ENCODE assay signal across 22 cellular contexts in the genomic region with DNA sequence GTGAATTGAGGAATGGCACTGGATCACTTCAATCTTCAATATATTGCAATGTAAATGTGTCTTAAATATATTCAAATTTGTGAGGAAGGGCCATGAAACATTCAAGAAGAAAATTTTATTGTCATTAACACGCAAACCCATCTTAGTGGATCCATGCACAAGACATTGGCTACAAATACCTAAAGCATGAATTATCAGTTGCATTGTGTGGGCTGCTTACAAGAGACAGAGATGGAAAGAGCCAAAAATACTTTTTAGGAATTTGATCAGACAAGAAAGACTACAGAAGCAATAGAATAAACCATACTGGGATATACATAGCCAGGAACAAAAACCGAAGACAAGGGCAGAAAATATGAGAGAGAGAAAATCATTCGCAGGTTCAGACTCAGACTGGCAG.
"Had no signal": no experiment of that assay in that cellular context is flagged by ENCODE, and none has a peak within 500 bp of the region (broad histone marks: within the 10 kb centered on the region; RNA-seq: fewer than 3 reads in every experiment).

No MANE protein-coding gene starts in this region.

- H3K4me1 ChIP-seq: heart left ventricle, neural progenitor cell, right atrium auricular region, suprapubic skin, thyroid gland, uterus had no signal

- H3K4me3 ChIP-seq: heart left ventricle, neural progenitor cell, ovary, right atrium auricular region, sigmoid colon, suprapubic skin, thyroid gland, uterus had no signal

- H3K9ac ChIP-seq: neural progenitor cell had no signal

- DNase-seq: effector memory CD4-positive, alpha-beta T cell; foreskin melanocyte; heart left ventricle; hippocampal formation; kidney glomerular epithelial cell; mammary epithelial cell; nucleus accumbens; ovary; sigmoid colon; stimulated activated CD4-positive, alpha-beta T cell treated with anti-CD3 and anti-CD28 coated beads, Interleukin-4, amount 100 ng/mL, for 1 hour; stimulated activated CD8-positive, alpha-beta memory T cell treated with anti-CD3 and anti-CD28 coated beads, Interleukin-4, amount 100 ng/mL, for 48 hours; stimulated activated naive CD8-positive, alpha-beta T cell treated with anti-CD3 and anti-CD28 coated beads, Interleukin-15, Interleukin-2, amounts not matched to agents 100 U/mL and 50 U/mL, for 24 hours; thyroid gland; uterus had no signal

- ATAC-seq: esophagus mucosa; heart left ventricle; natural killer cell treated with Interleukin-12 subunit alpha and Interleukin-12 subunit beta and Interleukin-15 and Interleukin-18, amount 100 ng/mL, for 72 hours; stimulated activated effector memory CD8-positive, alpha-beta T cell treated with anti-CD3 and anti-CD28 coated beads, Interleukin-12 subunit alpha, Interleukin-12 subunit beta, amount 100 ng/mL, for 72 hours; stimulated activated naive CD8-positive, alpha-beta T cell treated with anti-CD3 and anti-CD28 coated beads, Interleukin-15, Interleukin-2, amounts not matched to agents 100 U/mL and 50 U/mL, for 24 hours had no signal

- H3K4me2 ChIP-seq: neural progenitor cell had no signal

- H2AFZ ChIP-seq: neural progenitor cell had no signal

- H3K36me3 ChIP-seq: heart left ventricle, neural progenitor cell, ovary, right atrium auricular region, sigmoid colon, suprapubic skin, thyroid gland, uterus had no signal

- H3K27ac ChIP-seq: heart left ventricle, neural progenitor cell, ovary, right atrium auricular region, sigmoid colon, suprapubic skin, thyroid gland, uterus had no signal

- H3K9me3 ChIP-seq: heart left ventricle, ovary, right atrium auricular region, sigmoid colon, suprapubic skin, thyroid gland, uterus had no signal

- FAIRE-seq: endometrium, islet of Langerhans had no signal

- H3K27me3 ChIP-seq: heart left ventricle, neural progenitor cell, ovary, right atrium auricular region, sigmoid colon, suprapubic skin, thyroid gland, uterus had no signal
